In the genomic region with DNA sequence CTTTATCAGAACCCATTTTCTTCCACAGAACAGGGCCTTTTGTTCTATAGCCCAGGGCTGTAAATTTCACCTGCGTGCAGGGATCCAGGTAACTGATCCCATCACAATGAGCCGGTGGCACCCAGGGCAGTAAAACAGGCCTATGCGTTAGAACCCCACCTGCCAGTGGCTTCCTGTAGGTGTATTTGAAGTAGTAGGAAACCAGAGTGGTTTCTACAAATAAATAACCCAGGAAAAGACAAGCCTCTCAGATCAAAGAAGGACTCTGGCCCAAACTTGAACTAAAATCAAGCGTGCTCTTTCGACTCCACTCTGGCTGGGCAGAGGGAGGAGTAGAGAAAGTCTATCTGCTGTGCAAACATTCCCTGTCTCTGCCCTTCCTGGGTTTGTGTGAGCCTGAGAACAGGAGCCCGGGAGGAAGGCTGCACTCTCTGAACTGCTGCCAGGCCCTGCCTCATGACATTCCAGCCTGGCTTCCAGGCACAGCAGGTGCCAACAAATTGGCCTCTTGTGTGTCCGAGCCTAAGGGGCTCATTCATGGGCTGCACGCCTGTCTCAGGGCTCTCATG, we compare ENCODE assay signal across 1 cellular context.
TF ChIP-seq lines count a peak whose summit lies in the region.

No MANE protein-coding gene starts in this region.

TF ChIP-seq in HepG2, 621 proteins besides CTCF, POLR2A, EP300 and RAD21 (continued from another document and continues in another):
- TF ChIP-seq, protein P1, sequence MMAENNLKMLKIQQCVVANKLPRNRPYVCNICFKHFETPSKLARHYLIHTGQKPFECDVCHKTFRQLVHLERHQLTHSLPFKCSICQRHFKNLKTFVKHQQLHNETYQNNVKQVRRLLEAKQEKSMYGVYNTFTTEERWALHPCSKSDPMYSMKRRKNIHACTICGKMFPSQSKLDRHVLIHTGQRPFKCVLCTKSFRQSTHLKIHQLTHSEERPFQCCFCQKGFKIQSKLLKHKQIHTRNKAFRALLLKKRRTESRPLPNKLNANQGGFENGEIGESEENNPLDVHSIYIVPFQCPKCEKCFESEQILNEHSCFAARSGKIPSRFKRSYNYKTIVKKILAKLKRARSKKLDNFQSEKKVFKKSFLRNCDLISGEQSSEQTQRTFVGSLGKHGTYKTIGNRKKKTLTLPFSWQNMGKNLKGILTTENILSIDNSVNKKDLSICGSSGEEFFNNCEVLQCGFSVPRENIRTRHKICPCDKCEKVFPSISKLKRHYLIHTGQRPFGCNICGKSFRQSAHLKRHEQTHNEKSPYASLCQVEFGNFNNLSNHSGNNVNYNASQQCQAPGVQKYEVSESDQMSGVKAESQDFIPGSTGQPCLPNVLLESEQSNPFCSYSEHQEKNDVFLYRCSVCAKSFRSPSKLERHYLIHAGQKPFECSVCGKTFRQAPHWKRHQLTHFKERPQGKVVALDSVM (CRISPR knock-in tag; IDR thresholded peaks at IDR 0.05): no peak
- TF ChIP-seq ZNF121 (CRISPR knock-in tag; IDR thresholded peaks at IDR 0.05) (no peak), NFIC (IDR thresholded peaks at IDR 0.05; ENCODE audit: low read length) (peak; percentile 54; the same call in 1 of the 2 replicates), ZNF83 (CRISPR knock-in tag; IDR thresholded peaks at IDR 0.05; ENCODE audit: borderline replicate concordance) (no peak), ZNF317 (CRISPR knock-in tag; IDR thresholded peaks at IDR 0.05) (no peak), SRSF1 (optimal IDR thresholded peaks at IDR 0.05; ENCODE audit: low read depth, low read length) (no peak), KAT8 (CRISPR knock-in tag; IDR thresholded peaks at IDR 0.05) (peak; percentile 60), ZNF335 (CRISPR knock-in tag; IDR thresholded peaks at IDR 0.05) (no peak), CC2D1A (CRISPR knock-in tag; IDR thresholded peaks at IDR 0.05) (no peak), NR0B2 (CRISPR knock-in tag; IDR thresholded peaks at IDR 0.05) (no peak), FUBP1 (CRISPR knock-in tag; IDR thresholded peaks at IDR 0.05; ENCODE audit: borderline replicate concordance) (no peak), ZFP90 (CRISPR knock-in tag; IDR thresholded peaks at IDR 0.05; ENCODE audit: borderline replicate concordance) (peak; percentile 28; the same call in 1 of the 2 replicates), ZMAT3 (CRISPR knock-in tag; conservative IDR thresholded peaks at IDR 0.05) (no peak), HNF4A (CRISPR knock-in tag; IDR thresholded peaks at IDR 0.05) (peak; percentile 88), CREBL2 (CRISPR knock-in tag; IDR thresholded peaks at IDR 0.05; ENCODE audit: borderline replicate concordance) (no peak), ZNF296 (CRISPR knock-in tag; conservative IDR thresholded peaks at IDR 0.05) (no peak), ZSCAN12 (CRISPR knock-in tag; IDR thresholded peaks at IDR 0.05) (peak; percentile 51; the same call in 1 of the 2 replicates), ZNF629 (CRISPR knock-in tag; conservative IDR thresholded peaks at IDR 0.05) (peak; percentile 21; the same call in 1 of the 2 replicates), GTF3A (CRISPR knock-in tag; conservative IDR thresholded peaks at IDR 0.05) (peak; percentile 82; the same call in 1 of the 2 replicates), XBP1 (CRISPR knock-in tag; IDR thresholded peaks at IDR 0.05) (no peak), SNAPC4 (CRISPR knock-in tag; IDR thresholded peaks at IDR 0.05) (0 out of 2 replicates have a peak, but pooled peaks have one; percentile 59), ZMAT5 (CRISPR knock-in tag; IDR thresholded peaks at IDR 0.05; ENCODE audit: borderline replicate concordance, low read depth) (no peak)
- TF ChIP-seq, protein P2, sequence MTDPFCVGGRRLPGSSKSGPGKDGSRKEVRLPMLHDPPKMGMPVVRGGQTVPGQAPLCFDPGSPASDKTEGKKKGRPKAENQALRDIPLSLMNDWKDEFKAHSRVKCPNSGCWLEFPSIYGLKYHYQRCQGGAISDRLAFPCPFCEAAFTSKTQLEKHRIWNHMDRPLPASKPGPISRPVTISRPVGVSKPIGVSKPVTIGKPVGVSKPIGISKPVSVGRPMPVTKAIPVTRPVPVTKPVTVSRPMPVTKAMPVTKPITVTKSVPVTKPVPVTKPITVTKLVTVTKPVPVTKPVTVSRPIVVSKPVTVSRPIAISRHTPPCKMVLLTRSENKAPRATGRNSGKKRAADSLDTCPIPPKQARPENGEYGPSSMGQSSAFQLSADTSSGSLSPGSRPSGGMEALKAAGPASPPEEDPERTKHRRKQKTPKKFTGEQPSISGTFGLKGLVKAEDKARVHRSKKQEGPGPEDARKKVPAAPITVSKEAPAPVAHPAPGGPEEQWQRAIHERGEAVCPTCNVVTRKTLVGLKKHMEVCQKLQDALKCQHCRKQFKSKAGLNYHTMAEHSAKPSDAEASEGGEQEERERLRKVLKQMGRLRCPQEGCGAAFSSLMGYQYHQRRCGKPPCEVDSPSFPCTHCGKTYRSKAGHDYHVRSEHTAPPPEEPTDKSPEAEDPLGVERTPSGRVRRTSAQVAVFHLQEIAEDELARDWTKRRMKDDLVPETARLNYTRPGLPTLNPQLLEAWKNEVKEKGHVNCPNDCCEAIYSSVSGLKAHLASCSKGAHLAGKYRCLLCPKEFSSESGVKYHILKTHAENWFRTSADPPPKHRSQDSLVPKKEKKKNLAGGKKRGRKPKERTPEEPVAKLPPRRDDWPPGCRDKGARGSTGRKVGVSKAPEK (CRISPR knock-in tag; IDR thresholded peaks at IDR 0.05; ENCODE audit: borderline replicate concordance): no peak; the same call in 1 of the 2 replicates
- TF ChIP-seq, protein P3, sequence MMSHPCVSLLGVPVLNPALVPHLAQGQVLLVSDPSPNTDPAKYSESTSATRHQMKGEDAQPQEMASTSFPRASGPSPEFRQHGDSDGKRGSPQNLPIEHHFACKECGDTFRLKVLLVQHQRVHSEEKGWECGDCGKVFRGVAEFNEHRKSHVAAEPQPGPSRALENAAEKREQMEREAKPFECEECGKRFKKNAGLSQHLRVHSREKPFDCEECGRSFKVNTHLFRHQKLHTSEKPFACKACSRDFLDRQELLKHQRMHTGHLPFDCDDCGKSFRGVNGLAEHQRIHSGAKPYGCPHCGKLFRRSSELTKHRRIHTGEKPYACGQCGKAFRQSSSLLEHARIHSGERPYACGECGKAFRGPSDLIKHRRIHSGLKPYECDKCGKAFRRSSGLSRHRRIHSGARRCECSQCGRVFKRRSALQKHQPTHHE (CRISPR knock-in tag; IDR thresholded peaks at IDR 0.05; ENCODE audit: borderline replicate concordance): no peak
- TF ChIP-seq, protein P4, sequence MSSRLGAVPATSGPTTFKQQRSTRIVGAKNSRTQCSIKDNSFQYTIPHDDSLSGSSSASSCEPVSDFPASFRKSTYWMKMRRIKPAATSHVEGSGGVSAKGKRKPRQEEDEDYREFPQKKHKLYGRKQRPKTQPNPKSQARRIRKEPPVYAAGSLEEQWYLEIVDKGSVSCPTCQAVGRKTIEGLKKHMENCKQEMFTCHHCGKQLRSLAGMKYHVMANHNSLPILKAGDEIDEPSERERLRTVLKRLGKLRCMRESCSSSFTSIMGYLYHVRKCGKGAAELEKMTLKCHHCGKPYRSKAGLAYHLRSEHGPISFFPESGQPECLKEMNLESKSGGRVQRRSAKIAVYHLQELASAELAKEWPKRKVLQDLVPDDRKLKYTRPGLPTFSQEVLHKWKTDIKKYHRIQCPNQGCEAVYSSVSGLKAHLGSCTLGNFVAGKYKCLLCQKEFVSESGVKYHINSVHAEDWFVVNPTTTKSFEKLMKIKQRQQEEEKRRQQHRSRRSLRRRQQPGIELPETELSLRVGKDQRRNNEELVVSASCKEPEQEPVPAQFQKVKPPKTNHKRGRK (CRISPR knock-in tag; IDR thresholded peaks at IDR 0.05): no peak; the same call in 1 of the 2 replicates
- TF ChIP-seq, protein P5, sequence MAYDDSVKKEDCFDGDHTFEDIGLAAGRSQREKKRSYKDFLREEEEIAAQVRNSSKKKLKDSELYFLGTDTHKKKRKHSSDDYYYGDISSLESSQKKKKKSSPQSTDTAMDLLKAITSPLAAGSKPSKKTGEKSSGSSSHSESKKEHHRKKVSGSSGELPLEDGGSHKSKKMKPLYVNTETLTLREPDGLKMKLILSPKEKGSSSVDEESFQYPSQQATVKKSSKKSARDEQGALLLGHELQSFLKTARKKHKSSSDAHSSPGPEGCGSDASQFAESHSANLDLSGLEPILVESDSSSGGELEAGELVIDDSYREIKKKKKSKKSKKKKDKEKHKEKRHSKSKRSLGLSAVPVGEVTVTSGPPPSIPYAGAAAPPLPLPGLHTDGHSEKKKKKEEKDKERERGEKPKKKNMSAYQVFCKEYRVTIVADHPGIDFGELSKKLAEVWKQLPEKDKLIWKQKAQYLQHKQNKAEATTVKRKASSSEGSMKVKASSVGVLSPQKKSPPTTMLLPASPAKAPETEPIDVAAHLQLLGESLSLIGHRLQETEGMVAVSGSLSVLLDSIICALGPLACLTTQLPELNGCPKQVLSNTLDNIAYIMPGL (CRISPR knock-in tag; IDR thresholded peaks at IDR 0.05; ENCODE audit: borderline replicate concordance in 1 of 2, low read depth in 1 of 2): peak; percentile 12 to 20; a peak in 2 of 4 replicates
- TF ChIP-seq, protein P6, sequence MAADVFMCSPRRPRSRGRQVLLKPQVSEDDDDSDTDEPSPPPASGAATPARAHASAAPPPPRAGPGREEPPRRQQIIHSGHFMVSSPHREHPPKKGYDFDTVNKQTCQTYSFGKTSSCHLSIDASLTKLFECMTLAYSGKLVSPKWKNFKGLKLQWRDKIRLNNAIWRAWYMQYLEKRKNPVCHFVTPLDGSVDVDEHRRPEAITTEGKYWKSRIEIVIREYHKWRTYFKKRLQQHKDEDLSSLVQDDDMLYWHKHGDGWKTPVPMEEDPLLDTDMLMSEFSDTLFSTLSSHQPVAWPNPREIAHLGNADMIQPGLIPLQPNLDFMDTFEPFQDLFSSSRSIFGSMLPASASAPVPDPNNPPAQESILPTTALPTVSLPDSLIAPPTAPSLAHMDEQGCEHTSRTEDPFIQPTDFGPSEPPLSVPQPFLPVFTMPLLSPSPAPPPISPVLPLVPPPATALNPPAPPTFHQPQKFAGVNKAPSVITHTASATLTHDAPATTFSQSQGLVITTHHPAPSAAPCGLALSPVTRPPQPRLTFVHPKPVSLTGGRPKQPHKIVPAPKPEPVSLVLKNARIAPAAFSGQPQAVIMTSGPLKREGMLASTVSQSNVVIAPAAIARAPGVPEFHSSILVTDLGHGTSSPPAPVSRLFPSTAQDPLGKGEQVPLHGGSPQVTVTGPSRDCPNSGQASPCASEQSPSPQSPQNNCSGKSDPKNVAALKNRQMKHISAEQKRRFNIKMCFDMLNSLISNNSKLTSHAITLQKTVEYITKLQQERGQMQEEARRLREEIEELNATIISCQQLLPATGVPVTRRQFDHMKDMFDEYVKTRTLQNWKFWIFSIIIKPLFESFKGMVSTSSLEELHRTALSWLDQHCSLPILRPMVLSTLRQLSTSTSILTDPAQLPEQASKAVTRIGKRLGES (CRISPR knock-in tag; IDR thresholded peaks at IDR 0.05; ENCODE audit: borderline replicate concordance): no peak
